ENCODE assay signal across 31 cellular contexts in the genomic region with DNA sequence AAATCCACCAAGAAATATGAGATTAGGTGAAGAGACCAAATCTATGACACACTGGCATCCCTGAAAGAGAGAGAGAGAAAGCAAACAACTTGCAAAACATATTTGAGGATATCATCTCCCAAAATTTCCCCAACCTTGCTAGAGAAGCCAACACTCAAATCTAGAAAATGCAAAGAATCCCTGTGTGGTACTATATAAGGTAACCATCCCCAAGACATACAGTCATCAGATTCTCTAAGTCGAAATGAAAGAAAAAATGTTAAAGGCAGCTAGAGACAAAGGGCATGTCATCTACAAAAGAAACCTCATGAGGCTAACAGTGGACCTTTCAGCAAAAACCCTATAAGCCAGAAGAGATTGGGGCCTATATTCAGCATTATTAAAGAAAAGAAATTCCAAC.
"Had no signal": no experiment of that assay in that cellular context is flagged by ENCODE, and none has a peak within 500 bp of the region (broad histone marks: within the 10 kb centered on the region; RNA-seq: fewer than 3 reads in every experiment).

No MANE protein-coding gene starts in this region.

- H3K36me3 ChIP-seq: brain microvascular endothelial cell, WERI-Rb-1 had no signal

- H3K4me3 Mint-ChIP-seq: activated B cell treated with CpG ODN at 0.5 μM for 24 hours; activated CD4-positive, alpha-beta memory T cell treated with anti-CD3 and anti-CD28 coated beads, Interleukin-2, amount 10 ng/mL, durations not matched to agents 7 days and 5 days; activated CD4-positive, alpha-beta T cell treated with anti-CD3 and anti-CD28 coated beads, Interleukin-2, amount 10 ng/mL, durations not matched to agents 7 days and 5 days; activated naive CD8-positive, alpha-beta T cell treated with anti-CD3 and anti-CD28 coated beads, Interleukin-2, amount 10 ng/mL, durations not matched to agents 7 days and 5 days; central memory CD8-positive, alpha-beta T cell; dendritic cell treated with granulocyte-macrophage colony-stimulating factor and Interleukin-4, amounts not matched to agents 40 ng/mL and 50 ng/mL, for 4 days; endodermal cell; T-helper 17 cell; T-helper 2 cell treated with Interferon-gamma antibody and Interleukin-4, amounts not matched to agents 5 μg/mL and 100 μg/mL, for 36 hours had no signal

- H3K4me3 ChIP-seq: coronary artery, dorsolateral prefrontal cortex had no signal

- H3K27me3 Mint-ChIP-seq: activated B cell treated with CpG ODN at 0.5 μM for 24 hours; activated CD4-positive, alpha-beta memory T cell treated with anti-CD3 and anti-CD28 coated beads, Interleukin-2, amount 10 ng/mL, durations not matched to agents 7 days and 5 days; activated CD4-positive, alpha-beta T cell treated with anti-CD3 and anti-CD28 coated beads, Interleukin-2, amount 10 ng/mL, durations not matched to agents 7 days and 5 days; activated naive CD8-positive, alpha-beta T cell treated with anti-CD3 and anti-CD28 coated beads, Interleukin-2, amount 10 ng/mL, durations not matched to agents 7 days and 5 days; central memory CD8-positive, alpha-beta T cell; T-helper 17 cell had no signal

- H3K27ac ChIP-seq: brain microvascular endothelial cell, coronary artery, dorsolateral prefrontal cortex, epithelial cell of prostate, WERI-Rb-1 had no signal

- FAIRE-seq: astrocyte, bronchial epithelial cell, frontal cortex had no signal

- ATAC-seq: activated CD4-positive, CD25-positive, alpha-beta regulatory T cell treated with anti-CD3 and anti-CD28 coated beads, Interleukin-2, amount 50 U/mL, for 24 hours; SK-N-SH treated with all-trans-retinoic acid at 6 μM for 48 hours; T-helper 17 cell had no signal

- H3K27me3 ChIP-seq: brain microvascular endothelial cell, dorsolateral prefrontal cortex had no signal

- DNase-seq: activated B cell treated with CpG ODN at 0.5 μM for 24 hours; activated CD4-positive, alpha-beta memory T cell treated with anti-CD3 and anti-CD28 coated beads, Interleukin-2, amount 10 ng/mL, durations not matched to agents 7 days and 5 days; activated CD4-positive, alpha-beta T cell treated with anti-CD3 and anti-CD28 coated beads, Interleukin-2, amount 10 ng/mL, durations not matched to agents 7 days and 5 days; activated CD4-positive, alpha-beta T cell treated with anti-CD3 and anti-CD28 coated beads, Interleukin-2, amount 50 U/mL, for 4 hours; activated CD8-positive, alpha-beta memory T cell treated with anti-CD3 and anti-CD28 coated beads, Interleukin-2, amount 50 U/mL, for 48 hours; activated gamma-delta T cell; activated naive CD4-positive, alpha-beta T cell; activated naive CD4-positive, alpha-beta T cell treated with anti-CD3 and anti-CD28 coated beads, Interleukin-2, amount 50 U/mL, for 16 hours; activated naive CD8-positive, alpha-beta T cell treated with anti-CD3 and anti-CD28 coated beads, Interleukin-2, amount 10 ng/mL, durations not matched to agents 7 days and 5 days; amniotic stem cell; anterior cingulate cortex; brain microvascular endothelial cell; dorsolateral prefrontal cortex; effector memory CD4-positive, alpha-beta T cell; endodermal cell; foreskin fibroblast; head of caudate nucleus; T-helper 1 cell; T-helper 17 cell; T1000; WERI-Rb-1 had no signal

- H3K9me3 Mint-ChIP-seq: activated B cell treated with CpG ODN at 0.5 μM for 24 hours, endodermal cell had no signal

- H3K4me1 Mint-ChIP-seq: activated B cell treated with CpG ODN at 0.5 μM for 24 hours had no signal

- H3K36me3 Mint-ChIP-seq: activated naive CD8-positive, alpha-beta T cell treated with anti-CD3 and anti-CD28 coated beads, Interleukin-2, amount 10 ng/mL, durations not matched to agents 7 days and 5 days had no signal

- H3K27ac Mint-ChIP-seq: activated B cell treated with CpG ODN at 0.5 μM for 24 hours; activated CD4-positive, alpha-beta memory T cell treated with anti-CD3 and anti-CD28 coated beads, Interleukin-2, amount 10 ng/mL, durations not matched to agents 7 days and 5 days; activated naive CD8-positive, alpha-beta T cell treated with anti-CD3 and anti-CD28 coated beads, Interleukin-2, amount 10 ng/mL, durations not matched to agents 7 days and 5 days; dendritic cell treated with granulocyte-macrophage colony-stimulating factor and Interleukin-4, amounts not matched to agents 40 ng/mL and 50 ng/mL, for 4 days; endodermal cell; T-helper 17 cell; T-helper 2 cell treated with Interferon-gamma antibody and Interleukin-4, amounts not matched to agents 5 μg/mL and 100 μg/mL, for 36 hours had no signal
